In genomic region chr12:110281549-110282342, GRCh38 we compare ENCODE assay signal across 8 cellular contexts. TPM values are rescaled to one million over a fixed set of nuclear protein-coding genes. Genes with fewer than 3 reads are reported as not detected.
A peak's percentile ranks its signal among the peaks of the same experiment; 100 is the strongest.
DNase-seq lines count a peak whose midpoint lies in the region; ATAC-seq and FAIRE-seq lines count a peak whose summit lies in the region.

No MANE protein-coding gene starts in this region.

- H3K27ac ChIP-seq in CD8-positive, alpha-beta memory T cell (ENCODE audit: low read depth, low read length), result peak overlapping the region; percentile 86
- peak overlapping the region; percentile 94 for H3K27ac ChIP-seq in SJCRH30

- H3K4me1 Mint-ChIP-seq in CD8-positive, alpha-beta memory T cell, result peaks cover 50 to 54% (median 52%) of the 10 kb centered on the region in 3 donors

- H3K4me3 ChIP-seq in CD8-positive, alpha-beta memory T cell (ENCODE audit: low read length), result peak overlapping the region; percentile 61
- H3K4me3 ChIP-seq in SJCRH30, result peak overlapping the region; percentile 89

- H3K9me3 Mint-ChIP-seq in CD8-positive, alpha-beta memory T cell, result no peaks in the 10 kb centered on the region
- H3K9me3 Mint-ChIP-seq in activated naive CD4-positive, alpha-beta T cell treated with anti-CD3 and anti-CD28 coated beads, Interleukin-2, amount 50 U/mL, for 72 hours, result no peaks in the 10 kb centered on the region

- no peak for FAIRE-seq in urothelium cell line (lab: Jason Lieb, UNC)

- H3K36me3 ChIP-seq in CD8-positive, alpha-beta memory T cell (ENCODE audit: insufficient read depth, low read length), result no peaks in the 10 kb centered on the region
- peaks cover 37% of the 10 kb centered on the region for H3K36me3 ChIP-seq in SJCRH30

- no peaks in the 10 kb centered on the region for H3K9me3 ChIP-seq in CD8-positive, alpha-beta memory T cell (ENCODE audit: low read length)
- no peaks in the 10 kb centered on the region for H3K9me3 ChIP-seq in SJCRH30 (replicated peaks)

- CTCF ChIA-PET in CD8-positive, alpha-beta memory T cell (lab: Charles Lee), result interaction anchor here (1.2 to 1.6 kb wide), 2 partner anchors 150 to 320 kb away, joined by 3 to 5 read pairs; no protein-coding TSS in a partner anchor

- intact Hi-C loops in Right ventricle myocardium superior (cut with DNase I), result loop anchor here (5.0 kb wide), 2 partner anchors 34 to 59 kb away; no protein-coding TSS in a partner anchor
- intact Hi-C loops in posterior vena cava (cut with DNase I), result loop anchor here in 1 of 2 donors (10.0 kb wide), 1 partner anchor 177 kb away; no protein-coding TSS in a partner anchor

- H3K27me3 ChIP-seq in CD8-positive, alpha-beta memory T cell (ENCODE audit: insufficient read depth, low read length, poor library complexity, severe bottlenecking), result no peaks in the 10 kb centered on the region
- no peaks in the 10 kb centered on the region for H3K27me3 ChIP-seq in SJCRH30

- peak overlapping the region; percentile 83 to 97 (median 88) for H3K4me3 Mint-ChIP-seq in CD8-positive, alpha-beta memory T cell

- ATAC-seq in GM19351 (IDR thresholded peaks at IDR 0.05; ENCODE audit: unreplicated experiment) (peak; percentile 29), HG03457 (IDR thresholded peaks at IDR 0.05; ENCODE audit: unreplicated experiment) (peak; percentile 27), Right ventricle myocardium superior (ENCODE audit: poor library complexity) (peak; percentile 18)
- ATAC-seq in activated naive CD4-positive, alpha-beta T cell treated with anti-CD3 and anti-CD28 coated beads, Interleukin-2, amount 50 U/mL, for 72 hours, result peak; percentile 50 to 55

- peaks cover 49% of the 10 kb centered on the region for H3K4me1 ChIP-seq in CD8-positive, alpha-beta memory T cell (ENCODE audit: insufficient read depth, low read length)
- H3K4me1 ChIP-seq in SJCRH30, result peaks cover 14% of the 10 kb centered on the region

- peaks cover 0 to 39% (median 4%) of the 10 kb centered on the region in 3 donors for H3K36me3 Mint-ChIP-seq in CD8-positive, alpha-beta memory T cell
- peaks cover 33 to 46% of the 10 kb centered on the region in 2 donors for H3K36me3 Mint-ChIP-seq in activated naive CD4-positive, alpha-beta T cell treated with anti-CD3 and anti-CD28 coated beads, Interleukin-2, amount 50 U/mL, for 72 hours

- POLR2A ChIA-PET in CD8-positive, alpha-beta memory T cell (lab: Charles Lee), result interaction anchor here (1.3 to 2.2 kb wide), 2 partner anchors 150 to 459 kb away, joined by 3 to 9 read pairs; no protein-coding TSS in a partner anchor

- peak overlapping the region; percentile 65 to 95 (median 90) for H3K27ac Mint-ChIP-seq in CD8-positive, alpha-beta memory T cell
- H3K27ac Mint-ChIP-seq in activated naive CD4-positive, alpha-beta T cell treated with anti-CD3 and anti-CD28 coated beads, Interleukin-2, amount 50 U/mL, for 72 hours, result peak overlapping the region; percentile 93 to 94

- DNase-seq in CD8-positive, alpha-beta memory T cell, result peak; percentile 7 to 62 (median 37)
- peak; percentile 48 to 61 for DNase-seq in SJCRH30
- DNase-seq in activated naive CD4-positive, alpha-beta T cell treated with anti-CD3 and anti-CD28 coated beads, Interleukin-2, amount 50 U/mL, for 72 hours (ENCODE audit: low spot score in 2 of 2), result peak; percentile 56 to 78
- DNase-seq in Right ventricle myocardium superior, result peak; percentile 69
- peak; percentile 87 for DNase-seq in posterior vena cava (ENCODE audit: low spot score)
- DNase-seq in urothelium cell line (ENCODE audit: low spot score), result peak; percentile 65

- H3K27me3 Mint-ChIP-seq in CD8-positive, alpha-beta memory T cell, result peaks cover 0 to 1% of the 10 kb centered on the region in 2 donors

RNA-seq across cellular contexts. Expression of gene ATP2A2, which starts 0.7 kb away (rescaled TPM):
- total RNA-seq in CD8-positive, alpha-beta memory T cell, result 100 to 1,000 TPM; 199 TPM
- 4.8 TPM for polyA plus RNA-seq in CD8-positive, alpha-beta memory T cell
- total RNA-seq in SJCRH30 (2014; rRNA removed; shearing (Covaris generic)), result 164 and 166 TPM in 2 replicates
- total RNA-seq in activated naive CD4-positive, alpha-beta T cell treated with anti-CD3 and anti-CD28 coated beads, Interleukin-2, amount 50 U/mL, for 72 hours, result 100 to 1,000 TPM; 121 to 132 TPM
- 3,087 TPM for total RNA-seq in Right ventricle myocardium superior
- 100 to 1,000 TPM; 222 to 263 TPM for total RNA-seq in posterior vena cava

Comparison
In these comparisons a context has a peak if more than half of its experiments do, and no peak if none do; other contexts are left out.
1. Peak in every context shown above with its lines: DNase-seq, ATAC-seq, H3K4me3 ChIP-seq and H3K27ac ChIP-seq.
2. DNase-seq: peak in every context shown above with its lines; median percentile 87 in posterior vena cava; 69 in Right ventricle myocardium superior; 67 in activated naive CD4-positive, alpha-beta T cell treated with anti-CD3 and anti-CD28 coated beads, Interleukin-2, amount 50 U/mL, for 72 hours; 65 in urothelium cell line; 54 in SJCRH30; 37 in CD8-positive, alpha-beta memory T cell.
3. RNA of gene ATP2A2, which starts 0.7 kb away (total RNA-seq): 3,087 TPM in Right ventricle myocardium superior (single experiment); 222 to 263 TPM in posterior vena cava, 199 TPM in CD8-positive, alpha-beta memory T cell, 164 to 166 TPM in SJCRH30 and 121 to 132 TPM in activated naive CD4-positive, alpha-beta T cell treated with anti-CD3 and anti-CD28 coated beads, Interleukin-2, amount 50 U/mL, for 72 hours; every median in the first group is over 10 times any median in the second.